Comparison of ENCODE assay signal across 10 cellular contexts in genomic region chr22:37148742-37149665, GRCh38. TPM values are rescaled to one million over a fixed set of nuclear protein-coding genes. Genes with fewer than 3 reads are reported as not detected.
DNase-seq lines count a peak whose midpoint lies in the region; ATAC-seq and TF ChIP-seq lines count a peak whose summit lies in the region.
"Had no signal": no experiment of that assay in that cellular context is flagged by ENCODE, and none has a peak within 500 bp of the region (broad histone marks: within the 10 kb centered on the region; RNA-seq: fewer than 3 reads in every experiment).

No MANE protein-coding gene starts in this region.

- H3K27me3 Mint-ChIP-seq in central memory CD8-positive, alpha-beta T cell, result no peaks in the 10 kb centered on the region
- peaks cover 5% of the 10 kb centered on the region for H3K27me3 Mint-ChIP-seq in WTC11 (ENCODE audit: low read depth)

- peak; percentile 14 for ATAC-seq in GM19023 (IDR thresholded peaks at IDR 0.05; ENCODE audit: unreplicated experiment)
- ATAC-seq in HG03039 (IDR thresholded peaks at IDR 0.05; ENCODE audit: unreplicated experiment), result peak; percentile 5
- ATAC-seq in central memory CD8-positive, alpha-beta T cell (replicated peaks; ENCODE audit: extremely low read depth, poor library complexity, severe bottlenecking), result no peak
- peak; percentile 1 for ATAC-seq in stimulated activated naive CD8-positive, alpha-beta T cell treated with anti-CD3 and anti-CD28 coated beads, Interleukin-15, Interleukin-2, amounts not matched to agents 100 U/mL and 50 U/mL, for 24 hours
- ATAC-seq in GM21529 (IDR thresholded peaks at IDR 0.05; ENCODE audit: unreplicated experiment), result no peak
- no peak for ATAC-seq in WTC11

- DNase-seq in central memory CD8-positive, alpha-beta T cell (ENCODE audit: low spot score in 2 of 2), result no peak
- no peak for DNase-seq in stimulated activated naive CD8-positive, alpha-beta T cell treated with anti-CD3 and anti-CD28 coated beads, Interleukin-15, Interleukin-2, amounts not matched to agents 100 U/mL and 50 U/mL, for 24 hours
- no peak for DNase-seq in WTC11 (ENCODE audit: low spot score)
- no peak for DNase-seq in AG20443 (ENCODE audit: low spot score)
- DNase-seq: NCI-H524 treated with DMSO at 0.1 percent for 48 hours had no signal

- peaks cover 43% of the 10 kb centered on the region for H3K36me3 Mint-ChIP-seq in central memory CD8-positive, alpha-beta T cell (ENCODE audit: insufficient read depth)
- H3K36me3 Mint-ChIP-seq in WTC11, result no peaks in the 10 kb centered on the region

- CTCF ChIA-PET in WTC11 (lab: Charles Lee), result interaction anchor here (0.7 to 2.7 kb wide), 13 partner anchors 9 to 293 kb away, joined by 3 to 13 read pairs (median 4); no protein-coding TSS in a partner anchor

- H3K27ac Mint-ChIP-seq in central memory CD8-positive, alpha-beta T cell (ENCODE audit: low read depth), result peak overlapping the region; percentile 92
- H3K27ac Mint-ChIP-seq in WTC11, result no peak overlapping the region

- H3K4me1 Mint-ChIP-seq in central memory CD8-positive, alpha-beta T cell, result peaks cover 69% of the 10 kb centered on the region
- H3K4me1 Mint-ChIP-seq in WTC11, result peaks cover 15% of the 10 kb centered on the region

- peaks cover 4% of the 10 kb centered on the region for H3K9me3 Mint-ChIP-seq in central memory CD8-positive, alpha-beta T cell
- H3K9me3 Mint-ChIP-seq in WTC11, result peaks cover 14% of the 10 kb centered on the region

- POLR2A ChIA-PET in WTC11 (lab: Charles Lee), result no interaction called here

- TF ChIP-seq CTCF in WTC11 (IDR thresholded peaks at IDR 0.05), result no peak

- H3K4me3 Mint-ChIP-seq in central memory CD8-positive, alpha-beta T cell, result peak overlapping the region; percentile 93
- H3K4me3 Mint-ChIP-seq in WTC11, result no peak overlapping the region

TF ChIP-seq in WTC11, 78 proteins besides CTCF, POLR2A, EP300 and RAD21:
- TF ChIP-seq SMAD4 (CRISPR knock-in tag; IDR thresholded peaks at IDR 0.05) (no peak), E2F1 (CRISPR knock-in tag; IDR thresholded peaks at IDR 0.05) (no peak), CBFB (CRISPR knock-in tag; IDR thresholded peaks at IDR 0.05; ENCODE audit: low read depth) (no peak), MAX (CRISPR knock-in tag; IDR thresholded peaks at IDR 0.05) (no peak), ETV6 (CRISPR knock-in tag; IDR thresholded peaks at IDR 0.05) (no peak), ATF3 (CRISPR knock-in tag; conservative IDR thresholded peaks at IDR 0.05) (no peak), ZBTB21 (CRISPR knock-in tag; IDR thresholded peaks at IDR 0.05; ENCODE audit: borderline replicate concordance) (no peak), NR3C1 (CRISPR knock-in tag; conservative IDR thresholded peaks at IDR 0.05; ENCODE audit: low read depth) (no peak), ELF4 (CRISPR knock-in tag; IDR thresholded peaks at IDR 0.05; ENCODE audit: low read depth) (no peak), USF1 (CRISPR knock-in tag; IDR thresholded peaks at IDR 0.05) (no peak), TEAD1 (CRISPR knock-in tag; IDR thresholded peaks at IDR 0.05) (no peak), E2F5 (CRISPR knock-in tag; IDR thresholded peaks at IDR 0.05) (no peak), MYBL2 (CRISPR knock-in tag; IDR thresholded peaks at IDR 0.05) (no peak), ZNF281 (CRISPR knock-in tag; IDR thresholded peaks at IDR 0.05) (no peak), GTF2I (CRISPR knock-in tag; conservative IDR thresholded peaks at IDR 0.05) (no peak), HMGA2 (CRISPR knock-in tag; IDR thresholded peaks at IDR 0.05) (no peak), JUN (CRISPR knock-in tag; IDR thresholded peaks at IDR 0.05) (no peak), CREB1 (CRISPR knock-in tag; IDR thresholded peaks at IDR 0.05) (no peak)
TF ChIP-seq in WTC11: peak in this region for 0.

RNA-seq across cellular contexts. Expression of gene IL2RB, which starts 0.7 kb away (rescaled TPM):
- total RNA-seq in WTC11 (2021), result 0.92 to 1.4 TPM (median 1.1 TPM) in 3 replicates
- total RNA-seq: frontal cortex had no signal

RNA-seq across cellular contexts. Expression of gene C1QTNF6, which starts 39.0 kb away (rescaled TPM):
- 5.7 to 6.4 TPM (median 5.9 TPM) in 3 replicates for total RNA-seq in WTC11 (2021)

RNA-seq across cellular contexts. Expression of gene TMPRSS6, which starts 39.5 kb away (rescaled TPM):
- 0.11 to 0.14 TPM in 2 of 3 replicates, not detected in the other for total RNA-seq in WTC11 (2021)
- total RNA-seq: frontal cortex, K562 had no signal

Comparison
In these comparisons a context has a peak if more than half of its experiments do, and no peak if none do; other contexts are left out.
1. ATAC-seq: peak in GM19023 (single experiment), HG03039 (single experiment) and stimulated activated naive CD8-positive, alpha-beta T cell treated with anti-CD3 and anti-CD28 coated beads, Interleukin-15, Interleukin-2, amounts not matched to agents 100 U/mL and 50 U/mL, for 24 hours (single experiment); none in central memory CD8-positive, alpha-beta T cell (single experiment), GM21529 (single experiment) and WTC11 (single experiment).